Comparison of ENCODE assay signal across 8 cellular contexts in the genomic region with DNA sequence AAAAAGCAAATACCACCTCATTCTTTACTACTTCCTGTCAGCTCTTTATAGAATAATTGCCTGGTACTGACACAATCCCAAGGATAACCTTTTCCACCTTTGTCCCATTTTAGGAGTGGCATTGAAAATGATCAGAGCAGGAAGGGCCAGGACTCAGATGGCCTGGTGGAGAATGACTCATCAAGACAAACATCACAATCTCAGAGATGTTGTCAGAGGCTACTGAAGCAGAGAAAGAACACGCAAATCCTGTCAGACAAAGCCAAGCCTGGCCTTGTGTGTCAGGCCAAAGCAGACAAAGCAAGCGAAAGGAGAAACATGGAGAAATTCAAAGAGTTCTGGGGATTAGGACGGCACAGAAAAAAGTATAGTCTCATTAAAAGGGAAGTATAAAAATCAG. TPM values are rescaled to one million over a fixed set of nuclear protein-coding genes. Genes with fewer than 3 reads are reported as not detected.
DNase-seq lines count a peak whose midpoint lies in the region; ATAC-seq and TF ChIP-seq lines count a peak whose summit lies in the region.

No MANE protein-coding gene starts in this region.

- no peak for TF ChIP-seq POLR2A in gastroesophageal sphincter (IDR thresholded peaks at IDR 0.05)

- no peaks in the 10 kb centered on the region for H3K27me3 ChIP-seq in gastroesophageal sphincter
- H3K27me3 ChIP-seq in skeletal muscle satellite cell (ENCODE audit: control insufficient read depth, insufficient read depth, low read length): no peaks in the 10 kb centered on the region

- H3K4me3 ChIP-seq in HEK293 (ENCODE audit: low read depth, low read length): no peak overlapping the region
- no peak overlapping the region for H3K4me3 ChIP-seq in gastroesophageal sphincter
- H3K4me3 ChIP-seq in skeletal muscle satellite cell (ENCODE audit: low read length): no peak overlapping the region

- CTCF ChIA-PET in HEK293 (lab: Yijun Ruan, JAX): no interaction called here

- H3K4me1 ChIP-seq in HEK293 (ENCODE audit: control insufficient read depth, insufficient read depth, low read length): peaks cover 21% of the 10 kb centered on the region
- H3K4me1 ChIP-seq in gastroesophageal sphincter: peaks cover 0 to 6% (median 0%) of the 10 kb centered on the region in 3 donors
- peaks cover 31% of the 10 kb centered on the region for H3K4me1 ChIP-seq in skeletal muscle satellite cell (ENCODE audit: control insufficient read depth, insufficient read depth, low read length)

- TF ChIP-seq EP300 in gastroesophageal sphincter (IDR thresholded peaks at IDR 0.05): no peak

- peak overlapping the region; percentile 53; the same call in 1 of the 2 replicates for H3K27ac ChIP-seq in HEK293 (ENCODE audit: extremely low read depth, low read depth, low read length)
- H3K27ac ChIP-seq in gastroesophageal sphincter: peak overlapping the region in 1 of 4 donors; percentile 40

- peak; percentile 81 for DNase-seq in SHP77 treated with DMSO at 0.1 percent for 48 hours (lab: John Stamatoyannopoulos, UW)
- no peak for DNase-seq in activated CD8-positive, alpha-beta memory T cell treated with anti-CD3 and anti-CD28 coated beads, Interleukin-2, amount 50 U/mL, for 48 hours

- no peaks in the 10 kb centered on the region for H3K9me3 ChIP-seq in HEK293 (ENCODE audit: control insufficient read depth, insufficient read depth, low read depth, low read length)
- no peaks in the 10 kb centered on the region for H3K9me3 ChIP-seq in gastroesophageal sphincter
- H3K9me3 ChIP-seq in skeletal muscle satellite cell (replicated peaks; ENCODE audit: low read length): no peaks in the 10 kb centered on the region

- POLR2A ChIA-PET in HEK293 (lab: Yijun Ruan, JAX): no interaction called here

- H3K4me2 ChIP-seq in skeletal muscle satellite cell (ENCODE audit: low read length): peak overlapping the region; percentile 3

- no peak for TF ChIP-seq CTCF in HEK293 (tag by site-specific recombination; IDR thresholded peaks at IDR 0.05)
- no peak for TF ChIP-seq CTCF in gastroesophageal sphincter (IDR thresholded peaks at IDR 0.05)

- no peak overlapping the region for H3K9ac ChIP-seq in skeletal muscle satellite cell (ENCODE audit: low read depth, low read length)

- H3K36me3 ChIP-seq in HEK293 (ENCODE audit: control insufficient read depth in 2 of 2, insufficient read depth in 1 of 2, low read length in 2 of 2) (peaks cover 3 to 8% of the 10 kb centered on the region in 2 experiments; a peak in 2 of 3 replicates), gastroesophageal sphincter (peaks cover 0 to 14% of the 10 kb centered on the region in 2 donors), skeletal muscle satellite cell (ENCODE audit: insufficient read depth, low read length) (no peaks in the 10 kb centered on the region)

- ATAC-seq in gastroesophageal sphincter (peak; percentile 13), GM18870 (IDR thresholded peaks at IDR 0.05; ENCODE audit: unreplicated experiment) (no peak), GM18498 (IDR thresholded peaks at IDR 0.05; ENCODE audit: unreplicated experiment) (no peak), GM18511 (IDR thresholded peaks at IDR 0.05; ENCODE audit: unreplicated experiment) (no peak)

- 56 to 76% methylated on average over 3 of the region's 3 CpGs for WGBS in gastroesophageal sphincter (ENCODE audit: low coverage in 1 of 2), 2 donors

TF ChIP-seq in HEK293, 187 proteins besides CTCF, POLR2A, EP300 and RAD21 (continues in another document):
- TF ChIP-seq SETDB1 (IDR thresholded peaks at IDR 0.05; ENCODE audit: insufficient read length, low read length): no peak
- no peak for TF ChIP-seq ZNF513 (tag by site-specific recombination; IDR thresholded peaks at IDR 0.05)
- no peak for TF ChIP-seq ZNF830 (tag by site-specific recombination; IDR thresholded peaks at IDR 0.05; ENCODE audit: low read depth)
- no peak for TF ChIP-seq ZBTB48 (tag by site-specific recombination; IDR thresholded peaks at IDR 0.05)
- TF ChIP-seq ZNF184 (tag by site-specific recombination; IDR thresholded peaks at IDR 0.05): no peak
- TF ChIP-seq ZNF335 (tag by site-specific recombination; conservative IDR thresholded peaks at IDR 0.05): peak; percentile 53
- no peak for TF ChIP-seq ZIC2 (tag by site-specific recombination; IDR thresholded peaks at IDR 0.05)
- TF ChIP-seq ZEB2 (tag by site-specific recombination; IDR thresholded peaks at IDR 0.05): peak; percentile 70; the same call in 1 of the 2 replicates
- TF ChIP-seq ZNF701 (tag by site-specific recombination; IDR thresholded peaks at IDR 0.05): no peak
- TF ChIP-seq ZSCAN4 (tag by site-specific recombination; IDR thresholded peaks at IDR 0.05): no peak
- TF ChIP-seq ZNF558 (tag by site-specific recombination; IDR thresholded peaks at IDR 0.05): no peak
- peak; percentile 62 for TF ChIP-seq ZXDB (tag by site-specific recombination; IDR thresholded peaks at IDR 0.05)
- no peak for TF ChIP-seq SCRT1 (tag by site-specific recombination; IDR thresholded peaks at IDR 0.05; ENCODE audit: borderline replicate concordance)
- TF ChIP-seq ZBTB17 (tag by site-specific recombination; IDR thresholded peaks at IDR 0.05): peak; percentile 65
- peak; percentile 67; the same call in 1 of the 2 replicates for TF ChIP-seq TRIM28 (IDR thresholded peaks at IDR 0.05; ENCODE audit: borderline replicate concordance, low read length)
- no peak for TF ChIP-seq YY2 (tag by site-specific recombination; IDR thresholded peaks at IDR 0.05)
- TF ChIP-seq ZNF175 (tag by site-specific recombination; IDR thresholded peaks at IDR 0.05): no peak
- peak; percentile 93 for TF ChIP-seq ZNF629 (tag by site-specific recombination; IDR thresholded peaks at IDR 0.05)
- no peak for TF ChIP-seq ZNF561 (tag by site-specific recombination; IDR thresholded peaks at IDR 0.05; ENCODE audit: borderline replicate concordance)
- TF ChIP-seq ZSCAN30 (tag by site-specific recombination; IDR thresholded peaks at IDR 0.05): no peak
- no peak for TF ChIP-seq REPIN1 (tag by site-specific recombination; IDR thresholded peaks at IDR 0.05; ENCODE audit: low read depth)
- TF ChIP-seq ZNF776 (tag by site-specific recombination; IDR thresholded peaks at IDR 0.05; ENCODE audit: borderline replicate concordance): no peak
- TF ChIP-seq, protein P1, sequence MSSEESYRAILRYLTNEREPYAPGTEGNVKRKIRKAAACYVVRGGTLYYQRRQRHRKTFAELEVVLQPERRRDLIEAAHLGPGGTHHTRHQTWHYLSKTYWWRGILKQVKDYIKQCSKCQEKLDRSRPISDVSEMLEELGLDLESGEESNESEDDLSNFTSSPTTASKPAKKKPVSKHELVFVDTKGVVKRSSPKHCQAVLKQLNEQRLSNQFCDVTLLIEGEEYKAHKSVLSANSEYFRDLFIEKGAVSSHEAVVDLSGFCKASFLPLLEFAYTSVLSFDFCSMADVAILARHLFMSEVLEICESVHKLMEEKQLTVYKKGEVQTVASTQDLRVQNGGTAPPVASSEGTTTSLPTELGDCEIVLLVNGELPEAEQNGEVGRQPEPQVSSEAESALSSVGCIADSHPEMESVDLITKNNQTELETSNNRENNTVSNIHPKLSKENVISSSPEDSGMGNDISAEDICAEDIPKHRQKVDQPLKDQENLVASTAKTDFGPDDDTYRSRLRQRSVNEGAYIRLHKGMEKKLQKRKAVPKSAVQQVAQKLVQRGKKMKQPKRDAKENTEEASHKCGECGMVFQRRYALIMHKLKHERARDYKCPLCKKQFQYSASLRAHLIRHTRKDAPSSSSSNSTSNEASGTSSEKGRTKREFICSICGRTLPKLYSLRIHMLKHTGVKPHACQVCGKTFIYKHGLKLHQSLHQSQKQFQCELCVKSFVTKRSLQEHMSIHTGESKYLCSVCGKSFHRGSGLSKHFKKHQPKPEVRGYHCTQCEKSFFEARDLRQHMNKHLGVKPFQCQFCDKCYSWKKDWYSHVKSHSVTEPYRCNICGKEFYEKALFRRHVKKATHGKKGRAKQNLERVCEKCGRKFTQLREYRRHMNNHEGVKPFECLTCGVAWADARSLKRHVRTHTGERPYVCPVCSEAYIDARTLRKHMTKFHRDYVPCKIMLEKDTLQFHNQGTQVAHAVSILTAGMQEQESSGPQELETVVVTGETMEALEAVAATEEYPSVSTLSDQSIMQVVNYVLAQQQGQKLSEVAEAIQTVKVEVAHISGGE (tag by site-specific recombination; conservative IDR thresholded peaks at IDR 0.05; ENCODE audit: low read depth): no peak
- TF ChIP-seq ZNF549 (tag by site-specific recombination; IDR thresholded peaks at IDR 0.05): no peak

RNA-seq across cellular contexts. Expression of gene NSUN6, which starts 40.9 kb away (rescaled TPM):
- 10 to 100 TPM in 1 of 4 donors, 1 to 10 TPM in 3; 5.9 to 16.7 (median 7.1) TPM for total RNA-seq in gastroesophageal sphincter
- 7.9 and 9.8 TPM in 2 replicates for total RNA-seq in skeletal muscle satellite cell (2012; rRNA removed)

RNA-seq across cellular contexts. Expression of gene ARL5B, which starts 48.7 kb away (rescaled TPM):
- total RNA-seq in gastroesophageal sphincter: 10 to 100 TPM in 3 of 4 donors, 1 to 10 TPM in 1; 8.3 to 12.1 (median 11.1) TPM
- 9.0 and 10.6 TPM in 2 replicates for total RNA-seq in skeletal muscle satellite cell (2012; rRNA removed)
